ENCODE assay signal across 7 cellular contexts in the genomic region with DNA sequence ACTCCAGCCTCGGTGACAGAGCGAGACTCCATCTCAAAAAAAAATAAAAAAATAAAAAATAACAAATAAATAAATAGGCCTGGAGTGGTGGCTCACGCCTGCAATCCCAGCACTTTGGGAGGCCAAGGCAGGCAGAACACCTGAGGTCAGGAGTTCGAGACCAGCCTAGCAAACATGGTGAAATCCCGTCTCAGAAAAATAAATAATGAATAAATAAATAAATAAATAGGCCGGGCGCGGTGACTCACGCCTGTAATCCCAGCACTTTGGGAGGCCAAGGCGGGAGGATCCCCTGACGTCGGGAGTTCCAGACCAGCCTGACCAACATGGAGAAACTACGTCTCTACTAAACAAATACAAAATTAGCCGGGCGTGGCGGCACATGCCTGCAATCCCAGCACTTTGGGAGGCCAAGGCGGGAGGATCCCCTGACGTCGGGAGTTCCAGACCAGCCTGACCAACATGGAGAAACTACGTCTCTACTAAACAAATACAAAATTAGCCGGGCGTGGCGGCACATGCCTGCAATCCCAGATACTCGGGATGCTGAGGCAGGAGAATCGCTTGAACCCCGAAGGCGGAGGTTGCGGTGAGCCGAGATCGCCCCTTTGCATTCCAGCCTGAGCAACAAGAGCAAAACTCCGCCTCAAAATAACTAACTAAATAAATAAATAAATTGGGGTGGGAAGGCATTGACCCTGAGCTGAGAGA. TPM values are rescaled to one million over a fixed set of nuclear protein-coding genes. Genes with fewer than 3 reads are reported as not detected.
DNase-seq lines count a peak whose midpoint lies in the region; ATAC-seq and TF ChIP-seq lines count a peak whose summit lies in the region.
"Not testable (repeated sequence)": the region's sequence is repeated elsewhere in the genome, so short reads cannot be mapped to it uniquely, and the experiment has no call there.
"Had no signal": no experiment of that assay in that cellular context is flagged by ENCODE, and none has a peak within 500 bp of the region (broad histone marks: within the 10 kb centered on the region; RNA-seq: fewer than 3 reads in every experiment).

No MANE protein-coding gene starts in this region.

- peaks cover 43% of the 10 kb centered on the region for H3K4me1 Mint-ChIP-seq in activated naive CD4-positive, alpha-beta T cell treated with anti-CD3 and anti-CD28 coated beads, Interleukin-2, amount 10 ng/mL, durations not matched to agents 7 days and 5 days

- peak overlapping the region; percentile 84 for H3K4me3 ChIP-seq in OCI-LY7 (ENCODE audit: low read depth, low read length, poor library complexity, severe bottlenecking)
- H3K4me3 ChIP-seq in mucosa of descending colon: peak overlapping the region; percentile 87
- H3K4me3 ChIP-seq in skin epidermis: peak overlapping the region in 5 of 7 experiments; percentile 73 to 100 (median 76)

- peak overlapping the region; percentile 50; the same call in 1 of the 2 replicates for H3K4me2 ChIP-seq in OCI-LY7 (ENCODE audit: low read length)

- intact Hi-C loops in OCI-LY7 (cut with micrococcal nuclease; ENCODE audit: unreplicated experiment): not testable (repeated sequence)
- intact Hi-C loops in mucosa of descending colon (cut with DNase I, micrococcal nuclease): loop anchor here in 1 of 2 donors (10.0 kb wide), 1 partner anchor 93 kb away; the partner anchor contains the start of gene FTL

- not testable (repeated sequence) for ATAC-seq in mucosa of descending colon

- not testable (repeated sequence) for H4K20me1 ChIP-seq in OCI-LY7 (ENCODE audit: insufficient read depth, low read length)

- H3K27me3 Mint-ChIP-seq in activated naive CD4-positive, alpha-beta T cell treated with anti-CD3 and anti-CD28 coated beads, Interleukin-2, amount 10 ng/mL, durations not matched to agents 7 days and 5 days: peaks cover 33% of the 10 kb centered on the region

- POLR2A ChIA-PET in OCI-LY7 (lab: Charles Lee): interaction anchor here (0.6 kb wide), 1 partner anchor 89 kb away, joined by 6 read pairs; no protein-coding TSS in a partner anchor

- H3K4me1 ChIP-seq in OCI-LY7 (ENCODE audit: insufficient read depth, low read length, poor library complexity, severe bottlenecking) (peaks cover 55% of the 10 kb centered on the region), mucosa of descending colon (ENCODE audit: low read depth) (peaks cover 42% of the 10 kb centered on the region)

- not testable (repeated sequence) for H3K9me2 ChIP-seq in OCI-LY7 (ENCODE audit: insufficient read depth, low read length)

- H3K4me3 Mint-ChIP-seq in activated naive CD4-positive, alpha-beta T cell treated with anti-CD3 and anti-CD28 coated beads, Interleukin-2, amount 10 ng/mL, durations not matched to agents 7 days and 5 days: peak overlapping the region; percentile 98

- H3K9me3 ChIP-seq in OCI-LY7 (ENCODE audit: low read length); mucosa of descending colon: not testable (repeated sequence)

- H3K79me2 ChIP-seq in OCI-LY7 (ENCODE audit: insufficient read depth, low read depth, low read length): peaks cover 30% of the 10 kb centered on the region

- CTCF ChIA-PET in OCI-LY7 (lab: Charles Lee; ENCODE audit: unreplicated experiment): not testable (repeated sequence)
- CTCF ChIA-PET in activated naive CD4-positive, alpha-beta T cell treated with anti-CD3 and anti-CD28 coated beads, Interleukin-2, amount 10 ng/mL, durations not matched to agents 7 days and 5 days (lab: Charles Lee): interaction anchor here (2.2 kb wide), 1 partner anchor 99 kb away, joined by 6 read pairs; no protein-coding TSS in a partner anchor

- not testable (repeated sequence) for DNase-seq in OCI-LY7 (ENCODE audit: low spot score); activated naive CD4-positive, alpha-beta T cell treated with anti-CD3 and anti-CD28 coated beads, Interleukin-2, amount 10 ng/mL, durations not matched to agents 7 days and 5 days; epithelial cell of prostate (ENCODE audit: low read depth, low spot score)
- DNase-seq in mucosa of descending colon: peak in 1 of 3 donors; percentile 38

- H3K36me3 Mint-ChIP-seq in activated naive CD4-positive, alpha-beta T cell treated with anti-CD3 and anti-CD28 coated beads, Interleukin-2, amount 10 ng/mL, durations not matched to agents 7 days and 5 days: peaks cover 33% of the 10 kb centered on the region

- peak overlapping the region; percentile 99 for H3K27ac Mint-ChIP-seq in activated naive CD4-positive, alpha-beta T cell treated with anti-CD3 and anti-CD28 coated beads, Interleukin-2, amount 10 ng/mL, durations not matched to agents 7 days and 5 days

- not testable (repeated sequence) for H3K9me3 Mint-ChIP-seq in activated naive CD4-positive, alpha-beta T cell treated with anti-CD3 and anti-CD28 coated beads, Interleukin-2, amount 10 ng/mL, durations not matched to agents 7 days and 5 days

- H3K36me3 ChIP-seq in OCI-LY7 (ENCODE audit: insufficient read depth, low read length): peaks cover 27% of the 10 kb centered on the region
- not testable (repeated sequence) for H3K36me3 ChIP-seq in mucosa of descending colon (ENCODE audit: low read depth)

- not testable (repeated sequence) for BruUV-seq in OCI-LY7 (replicated peaks; lab: Mats Ljungman, UMichigan)

- H3K27ac ChIP-seq in C4-2B (peak overlapping the region; percentile 90; the same call in 1 of the 2 replicates), epithelial cell of prostate (peak overlapping the region; percentile 100), skin epidermis (peak overlapping the region in 19 of 21 experiments; percentile 51 to 100 (median 99))
- H3K27ac ChIP-seq in OCI-LY7 (ENCODE audit: low read depth, low read length, poor library complexity, severe bottlenecking): not testable (repeated sequence)

- peak overlapping the region; percentile 76; the same call in 1 of the 2 replicates for H2AFZ ChIP-seq in OCI-LY7 (ENCODE audit: low read length)

- TF ChIP-seq CTCF in C4-2B (conservative IDR thresholded peaks at IDR 0.05); OCI-LY7 (conservative IDR thresholded peaks at IDR 0.05; ENCODE audit: low read length); mucosa of descending colon (IDR thresholded peaks at IDR 0.05): not testable (repeated sequence)

RNA-seq across cellular contexts. Expression of gene PPP1R15A, which starts 0.6 kb away (rescaled TPM):
- total RNA-seq in OCI-LY7 (2014; rRNA removed; shearing (Covaris generic)): 31.5 and 31.7 TPM in 2 replicates
- 23.4 and 23.8 TPM in 2 replicates for total RNA-seq in OCI-LY7 (2022)
- total RNA-seq in mucosa of descending colon: 10 to 100 TPM; 31.8 to 47.7 (median 44.6) TPM

RNA-seq across cellular contexts. Expression of gene PLEKHA4, which starts 3.2 kb away (rescaled TPM):
- total RNA-seq in OCI-LY7 (2014; rRNA removed; shearing (Covaris generic)): 4.7 and 8.4 TPM in 2 replicates
- total RNA-seq in OCI-LY7 (2022) (8.1 and 8.8 TPM in 2 replicates), mucosa of descending colon (10 to 100 TPM in 2 of 3 donors, 1 to 10 TPM in 1; 4.6 to 30.2 (median 21.5) TPM)

RNA-seq across cellular contexts. Expression of gene TULP2, which starts 26.9 kb away (rescaled TPM):
- 0.47 TPM in 1 of 2 replicates, not detected in the other for total RNA-seq in OCI-LY7 (2014; rRNA removed; shearing (Covaris generic))
- 1.6 and 2.9 TPM in 2 replicates for total RNA-seq in OCI-LY7 (2022)
- under 1 TPM in 1 of 3 donors, not detected in 2; 0.32 TPM for total RNA-seq in mucosa of descending colon
- total RNA-seq: Right ventricle myocardium superior had no signal

RNA-seq across cellular contexts. Expression of gene NUCB1, which starts 28.5 kb away (rescaled TPM):
- total RNA-seq in OCI-LY7 (2014; rRNA removed; shearing (Covaris generic)): 72.6 and 88.7 TPM in 2 replicates
- total RNA-seq in OCI-LY7 (2022): 73.6 and 85.3 TPM in 2 replicates
- 100 to 1,000 TPM; 171 to 219 (median 205) TPM for total RNA-seq in mucosa of descending colon

RNA-seq across cellular contexts. Expression of gene HSD17B14, which starts 35.3 kb away (rescaled TPM):
- 4.5 and 4.9 TPM in 2 replicates for total RNA-seq in OCI-LY7 (2014; rRNA removed; shearing (Covaris generic))
- total RNA-seq in OCI-LY7 (2022): 1.8 and 3.2 TPM in 2 replicates
- total RNA-seq in mucosa of descending colon: 10 to 100 TPM in 1 of 3 donors, 1 to 10 TPM in 2; 2.4 to 10.1 (median 2.4) TPM
